ENCODE assay signal across 7 cellular contexts in the genomic region with DNA sequence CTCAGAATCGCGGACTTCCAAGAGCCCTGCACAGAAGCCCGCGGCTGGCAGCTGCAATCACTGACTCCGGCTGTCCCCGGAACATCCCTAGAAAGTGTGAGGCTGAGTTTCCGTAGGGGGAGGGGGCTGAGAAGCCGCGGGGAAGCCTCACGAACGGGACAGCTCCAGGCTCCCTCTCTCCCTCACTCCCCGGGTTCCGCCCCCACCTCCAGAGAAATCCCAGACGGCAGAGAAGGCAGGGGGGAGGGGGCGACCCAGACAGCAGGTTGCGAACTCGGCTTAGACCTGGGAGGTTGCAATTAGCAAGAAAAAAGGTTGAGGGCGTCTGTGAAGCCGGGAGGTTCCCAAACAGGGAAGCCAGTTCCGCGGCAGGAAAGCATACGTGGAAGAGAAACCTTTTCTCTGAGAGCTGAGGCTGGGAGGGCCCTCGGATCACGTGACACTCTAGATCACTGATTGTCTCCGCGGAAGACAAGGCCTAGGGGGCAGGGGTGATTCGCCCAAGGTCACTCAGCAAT.
DNase-seq lines count a peak whose midpoint lies in the region; ATAC-seq and TF ChIP-seq lines count a peak whose summit lies in the region.

No MANE protein-coding gene starts in this region.

- peak overlapping the region in 1 of 2 experiments; percentile 26; a peak in 2 of 4 replicates for H3K4me3 ChIP-seq in HCT116 (replicated peaks in 1 of 2; ENCODE audit: low read depth in 1 of 2, low read length in 2 of 2)

- POLR2A ChIA-PET in HCT116 (lab: Charles Lee), result no interaction called here

- H3K27ac ChIP-seq in HCT116 (ENCODE audit: low read depth, low read length) (no peak overlapping the region), cingulate gyrus (ENCODE audit: low read depth, low read length) (peak overlapping the region; percentile 65)

- no peaks in the 10 kb centered on the region for H3K79me2 ChIP-seq in HCT116 (ENCODE audit: insufficient read depth, low read length)

- H3K27me3 ChIP-seq in HCT116 (ENCODE audit: insufficient read depth, low read length), result no peaks in the 10 kb centered on the region

- peak overlapping the region; percentile 65 for H3K4me2 ChIP-seq in HCT116 (ENCODE audit: low read length)

- no TSS peak for BruUV-seq in HCT116 (replicated peaks; lab: Mats Ljungman, UMichigan)

- DNase-seq in HCT116 (ENCODE audit: low read depth, low spot score), result no peak
- peak; percentile 60 for DNase-seq in NCI-H2196 treated with DMSO at 0.1 percent for 48 hours (lab: John Stamatoyannopoulos, UW; ENCODE audit: unreplicated experiment)
- DNase-seq in putamen (ENCODE audit: low spot score), result peak; percentile 69
- no peak for DNase-seq in stimulated activated naive CD4-positive, alpha-beta T cell (lab: John Stamatoyannopoulos, UW)
- no peak for DNase-seq in OCI-M2 (lab: John Stamatoyannopoulos, UW; ENCODE audit: unreplicated experiment)
- no peak for DNase-seq in pons (ENCODE audit: low spot score)

- H3K9me2 ChIP-seq in HCT116 (ENCODE audit: insufficient read depth), result no peaks in the 10 kb centered on the region

- intact Hi-C loops in HCT116 (cut with micrococcal nuclease), result no loop called here

- no peaks in the 10 kb centered on the region for H3K9me3 ChIP-seq in HCT116 (ENCODE audit: control insufficient read depth in 1 of 2, insufficient read depth in 1 of 2, low read depth in 1 of 2, low read length in 2 of 2)

- TF ChIP-seq CTCF in HCT116 (IDR thresholded peaks at IDR 0.05 in 2 of 3, conservative IDR thresholded peaks at IDR 0.05 in 1 of 3; ENCODE audit: borderline replicate concordance in 1 of 3, insufficient read depth in 1 of 3, low read depth in 2 of 3, low read length in 2 of 3), result no peak

- H2AFZ ChIP-seq in HCT116 (ENCODE audit: low read depth, low read length, poor library complexity, severe bottlenecking), result no peak overlapping the region

- RAD21 ChIA-PET in HCT116 (lab: Charles Lee; ENCODE audit: low non-redundant PET in 1 of 2, low total read pairs in 2 of 2, uncharacterized antibody in 2 of 2, unreplicated experiment in 2 of 2), result no interaction called here

- CTCF ChIA-PET in HCT116 (lab: Charles Lee), result no interaction called here

- no peaks in the 10 kb centered on the region for H4K20me1 ChIP-seq in HCT116 (ENCODE audit: insufficient read depth)

- TF ChIP-seq POLR2A in HCT116 (IDR thresholded peaks at IDR 0.05; ENCODE audit: borderline replicate concordance, extremely low read depth, insufficient read depth, insufficient read length), result no peak

- H3K9ac ChIP-seq in HCT116 (ENCODE audit: low read length), result no peak overlapping the region

- H3K36me3 ChIP-seq in HCT116 (ENCODE audit: control insufficient read depth in 1 of 2, insufficient read depth in 2 of 2, low read length in 2 of 2), result no peaks in the 10 kb centered on the region

- H3K4me1 ChIP-seq in HCT116 (ENCODE audit: control insufficient read depth in 1 of 2, insufficient read depth in 2 of 2, low read length in 2 of 2), result peaks cover 0 to 35% of the 10 kb centered on the region in 2 experiments; a peak in 2 of 4 replicates

- TF ChIP-seq RAD21 in HCT116 (IDR thresholded peaks at IDR 0.05; ENCODE audit: low read depth), result no peak

- ATAC-seq in HCT116, result no peak

TF ChIP-seq in HCT116, 20 proteins besides CTCF, POLR2A, EP300 and RAD21:
- TF ChIP-seq EZH2 (IDR thresholded peaks at IDR 0.05), result no peak
- TF ChIP-seq MAX (IDR thresholded peaks at IDR 0.05), result no peak
- no peak for TF ChIP-seq YY1 (IDR thresholded peaks at IDR 0.05; ENCODE audit: extremely low read depth, insufficient replicate concordance, low read depth, low read length)
- TF ChIP-seq CEBPB (IDR thresholded peaks at IDR 0.05; ENCODE audit: low read depth), result no peak
- TF ChIP-seq CBX3 (IDR thresholded peaks at IDR 0.05; ENCODE audit: low read depth), result no peak
- TF ChIP-seq SRF (IDR thresholded peaks at IDR 0.05; ENCODE audit: low read depth), result no peak
- TF ChIP-seq EZH2phosphoT487 (IDR thresholded peaks at IDR 0.05; ENCODE audit: borderline replicate concordance), result no peak
- TF ChIP-seq, protein P1, sequence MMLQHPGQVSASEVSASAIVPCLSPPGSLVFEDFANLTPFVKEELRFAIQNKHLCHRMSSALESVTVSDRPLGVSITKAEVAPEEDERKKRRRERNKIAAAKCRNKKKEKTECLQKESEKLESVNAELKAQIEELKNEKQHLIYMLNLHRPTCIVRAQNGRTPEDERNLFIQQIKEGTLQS (IDR thresholded peaks at IDR 0.05), result no peak
- no peak for TF ChIP-seq ZBTB33 (IDR thresholded peaks at IDR 0.05; ENCODE audit: extremely low read depth, insufficient replicate concordance, low read length)
- TF ChIP-seq REST (IDR thresholded peaks at IDR 0.05; ENCODE audit: low read depth), result no peak
- no peak for TF ChIP-seq EGR1 (IDR thresholded peaks at IDR 0.05; ENCODE audit: low read depth)

Comparison
In these comparisons a context has a peak if more than half of its experiments do, and no peak if none do; other contexts are left out.
1. DNase-seq: peak in NCI-H2196 treated with DMSO at 0.1 percent for 48 hours (single experiment) and putamen (single experiment); none in HCT116 (single experiment), stimulated activated naive CD4-positive, alpha-beta T cell (0 of 6), OCI-M2 (single experiment) and pons (single experiment).